In genomic region chr19:46766569-46767317, GRCh38 we compare ENCODE assay signal across 6 cellular contexts. TPM values are rescaled to one million over a fixed set of nuclear protein-coding genes. Genes with fewer than 3 reads are reported as not detected.
DNase-seq lines count a peak whose midpoint lies in the region; ATAC-seq and TF ChIP-seq lines count a peak whose summit lies in the region.

No MANE protein-coding gene starts in this region.

- no peaks in the 10 kb centered on the region for H3K9me3 Mint-ChIP-seq in activated CD4-positive, alpha-beta memory T cell treated with anti-CD3 and anti-CD28 coated beads for 36 hours

- no peak overlapping the region for H3K4me3 ChIP-seq in right cardiac atrium (ENCODE audit: low read length)

- no peaks in the 10 kb centered on the region for H3K4me1 ChIP-seq in right cardiac atrium (ENCODE audit: control insufficient read depth, insufficient read depth, low read length)

- H3K9me3 ChIP-seq in right cardiac atrium (ENCODE audit: control insufficient read depth, low read length) = no peaks in the 10 kb centered on the region

- no peaks in the 10 kb centered on the region for H3K27me3 ChIP-seq in right cardiac atrium (ENCODE audit: control insufficient read depth, insufficient read depth)

- TF ChIP-seq POLR2A in GM18505 (IDR thresholded peaks at IDR 0.05; ENCODE audit: borderline replicate concordance, extremely low read depth, insufficient read depth, insufficient read length) = no peak

- H3K27me3 Mint-ChIP-seq in activated CD4-positive, alpha-beta memory T cell treated with anti-CD3 and anti-CD28 coated beads for 36 hours = no peaks in the 10 kb centered on the region

- WGBS in right cardiac atrium = 63% methylated on average over 18 of the region's 18 CpGs

- H3K4me1 Mint-ChIP-seq in activated CD4-positive, alpha-beta memory T cell treated with anti-CD3 and anti-CD28 coated beads for 36 hours (ENCODE audit: low read depth) = peaks cover 2% of the 10 kb centered on the region

- DNase-seq in NOMO-1 (lab: John Stamatoyannopoulos, UW; ENCODE audit: unreplicated experiment in 2 of 2) (peak; percentile 28 to 51), NOMO-1 treated with dmso at 0.1 percent for 144 hours (lab: John Stamatoyannopoulos, UW; ENCODE audit: unreplicated experiment) (no peak), right cardiac atrium (peak in 1 of 3 donors; percentile 79)
- peak; percentile 76 for DNase-seq in activated CD4-positive, alpha-beta memory T cell treated with anti-CD3 and anti-CD28 coated beads for 36 hours

- POLR2A ChIA-PET in activated CD4-positive, alpha-beta memory T cell treated with anti-CD3 and anti-CD28 coated beads for 36 hours (lab: Charles Lee) = interaction anchor here (1.3 kb wide), 1 partner anchor 18 kb away, joined by 3 read pairs; no protein-coding TSS in a partner anchor

- H3K27ac ChIP-seq in right cardiac atrium (ENCODE audit: low read length) = no peak overlapping the region

- CTCF ChIA-PET in activated CD4-positive, alpha-beta memory T cell treated with anti-CD3 and anti-CD28 coated beads for 36 hours (lab: Charles Lee) = interaction anchor here (0.6 to 4.5 kb wide), 36 partner anchors 10 to 246 kb away, joined by 3 to 39 read pairs (median 5); partner anchors contain the start of genes AP2S1, DACT3 and SLC1A5

- H3K27ac Mint-ChIP-seq in activated CD4-positive, alpha-beta memory T cell treated with anti-CD3 and anti-CD28 coated beads for 36 hours = no peak overlapping the region

- intact Hi-C loops in activated CD4-positive, alpha-beta memory T cell treated with anti-CD3 and anti-CD28 coated beads for 36 hours (cut with micrococcal nuclease) = no loop called here
- intact Hi-C loops in right cardiac atrium (cut with DNase I) = no loop called here

- no peak overlapping the region for H3K4me3 Mint-ChIP-seq in activated CD4-positive, alpha-beta memory T cell treated with anti-CD3 and anti-CD28 coated beads for 36 hours

- ATAC-seq in right cardiac atrium (peak; percentile 10 to 54), HG03378 (IDR thresholded peaks at IDR 0.05; ENCODE audit: unreplicated experiment) (no peak), GM18505 (IDR thresholded peaks at IDR 0.05; ENCODE audit: unreplicated experiment) (no peak)

- no peaks in the 10 kb centered on the region for H3K36me3 Mint-ChIP-seq in activated CD4-positive, alpha-beta memory T cell treated with anti-CD3 and anti-CD28 coated beads for 36 hours

RNA-seq across cellular contexts. Expression of gene STRN4, which starts 20.5 kb away (rescaled TPM):
- total RNA-seq in activated CD4-positive, alpha-beta memory T cell treated with anti-CD3 and anti-CD28 coated beads for 36 hours = 10 to 100 TPM; 52.6 to 59.3 TPM
- 10 to 100 TPM; 49.0 to 69.8 (median 54.7) TPM for total RNA-seq in right cardiac atrium
- 39.3 TPM for polyA plus RNA-seq in right cardiac atrium

RNA-seq across cellular contexts. Expression of gene FKRP, which starts 20.9 kb away (rescaled TPM):
- total RNA-seq in activated CD4-positive, alpha-beta memory T cell treated with anti-CD3 and anti-CD28 coated beads for 36 hours = 10 to 100 TPM; 11.4 to 12.3 TPM
- total RNA-seq in right cardiac atrium = 10 to 100 TPM; 15.0 to 22.7 (median 21.0) TPM
- 15.9 TPM for polyA plus RNA-seq in right cardiac atrium

RNA-seq across cellular contexts. Expression of gene SLC1A5, which starts 21.7 kb away (rescaled TPM):
- 100 to 1,000 TPM; 202 to 205 TPM for total RNA-seq in activated CD4-positive, alpha-beta memory T cell treated with anti-CD3 and anti-CD28 coated beads for 36 hours
- total RNA-seq in right cardiac atrium = 10 to 100 TPM; 16.9 to 45.6 (median 24.7) TPM
- polyA plus RNA-seq in right cardiac atrium = 15.9 TPM

RNA-seq across cellular contexts. Expression of gene PRKD2, which starts 49.8 kb away (rescaled TPM):
- 10 to 100 TPM; 78.8 to 84.4 TPM for total RNA-seq in activated CD4-positive, alpha-beta memory T cell treated with anti-CD3 and anti-CD28 coated beads for 36 hours
- 10 to 100 TPM; 14.2 to 16.6 (median 14.8) TPM for total RNA-seq in right cardiac atrium
- 11.3 TPM for polyA plus RNA-seq in right cardiac atrium

Comparison
In these comparisons a context has a peak if more than half of its experiments do, and no peak if none do; other contexts are left out.
1. ATAC-seq: peak in right cardiac atrium (2 of 2); none in HG03378 (single experiment) and GM18505 (single experiment).
2. RNA of gene SLC1A5, which starts 21.7 kb away (total RNA-seq): 202 to 205 TPM in activated CD4-positive, alpha-beta memory T cell treated with anti-CD3 and anti-CD28 coated beads for 36 hours; 16.9 to 45.6 TPM in right cardiac atrium; every median in the first group is over 4 times any median in the second.